In genomic region chr7:66591801-66592596, GRCh38 we compare ENCODE assay signal across 8 cellular contexts.
DNase-seq lines count a peak whose midpoint lies in the region; ATAC-seq lines count a peak whose summit lies in the region.

No MANE protein-coding gene starts in this region.

- DNase-seq in AG08395 (ENCODE audit: low spot score) (peak; percentile 90), NCI-H2196 treated with DMSO at 0.1 percent for 48 hours (lab: John Stamatoyannopoulos, UW; ENCODE audit: unreplicated experiment) (peak; percentile 74), islet precursor cell (peak; percentile 95)
- peak; percentile 76 to 82 (median 76) for DNase-seq in activated CD4-positive, CD25-positive, alpha-beta regulatory T cell (lab: John Stamatoyannopoulos, UW)
- DNase-seq in central memory CD4-positive, alpha-beta T cell, result peak; percentile 87
- DNase-seq in stimulated activated CD4-positive, alpha-beta T cell treated with anti-CD3 and anti-CD28 coated beads, Interleukin-12 subunit alpha, Interleukin-12 subunit beta, amount 100 ng/mL, for 4 hours, result peak; percentile 85

- ATAC-seq in GM18907 (IDR thresholded peaks at IDR 0.05; ENCODE audit: unreplicated experiment), result peak; percentile 98
- peak; percentile 97 for ATAC-seq in HG03139 (IDR thresholded peaks at IDR 0.05; ENCODE audit: unreplicated experiment)

Comparison
In these comparisons a context has a peak if more than half of its experiments do, and no peak if none do; other contexts are left out.
1. Peak in every context shown above with its lines: DNase-seq and ATAC-seq.